In the genomic region with DNA sequence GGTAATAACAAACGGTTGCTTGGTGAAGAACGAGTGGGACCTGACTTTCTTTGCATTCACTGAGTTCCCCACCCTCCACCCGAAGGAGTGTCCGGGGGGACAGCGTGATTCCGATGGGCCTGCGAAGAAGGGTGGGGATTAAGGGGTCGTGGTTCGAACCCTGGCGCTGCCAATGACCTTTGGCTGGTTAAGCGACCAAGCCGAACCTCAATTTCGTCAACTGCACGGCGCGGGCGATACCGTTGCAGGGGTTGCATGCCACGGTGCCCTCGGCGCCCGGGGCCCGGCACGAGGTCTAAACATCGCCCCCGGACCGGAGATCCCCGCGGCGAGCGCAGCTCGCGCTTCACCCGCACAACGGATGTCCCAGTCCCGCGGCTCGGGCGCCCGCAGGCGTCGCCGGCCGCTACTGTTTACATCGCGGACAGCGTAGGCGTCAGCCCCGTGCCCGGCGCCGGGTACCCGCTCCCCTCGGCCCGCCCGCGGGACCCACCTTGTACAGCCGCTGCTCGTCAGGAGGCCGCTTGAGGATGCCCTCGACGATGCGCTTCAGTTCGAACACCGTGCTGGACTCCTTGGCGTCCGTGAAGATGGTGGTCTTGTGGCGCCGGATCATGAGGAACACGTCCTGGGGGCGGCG, we compare ENCODE assay signal across 8 cellular contexts. TPM values are rescaled to one million over a fixed set of nuclear protein-coding genes. Genes with fewer than 3 reads are reported as not detected.
DNase-seq lines count a peak whose midpoint lies in the region; ATAC-seq and TF ChIP-seq lines count a peak whose summit lies in the region.

No MANE protein-coding gene starts in this region.

- H2BK120ac ChIP-seq in H9 (ENCODE audit: low read depth, low read length, poor library complexity, severe bottlenecking): no peak overlapping the region

- H3K79me2 ChIP-seq in H9 (ENCODE audit: insufficient read depth, low read length) (peaks cover 9% of the 10 kb centered on the region; the same call in 1 of the 2 replicates), OCI-LY3 (ENCODE audit: low read length) (peaks cover 50% of the 10 kb centered on the region)

- no peak overlapping the region for H3K4ac ChIP-seq in H9 (ENCODE audit: low read depth, low read length)

- ATAC-seq in GM18505 (IDR thresholded peaks at IDR 0.05; ENCODE audit: unreplicated experiment) (peak; percentile 37), lower lobe of right lung (peak; percentile 1)

- H4K5ac ChIP-seq in H9 (ENCODE audit: insufficient read length, low read depth, low read length): no peak overlapping the region

- no peak overlapping the region for H2BK15ac ChIP-seq in H9 (ENCODE audit: low read depth, low read length)

- H3K36me3 ChIP-seq in OCI-LY3 (replicated peaks; ENCODE audit: low read depth, low read length): peaks cover 12% of the 10 kb centered on the region
- H3K36me3 ChIP-seq in lower lobe of right lung: peaks cover 34% of the 10 kb centered on the region

- intact Hi-C loops in lower lobe of right lung (cut with DNase I): no loop called here

- peak overlapping the region; percentile 77 for H3K9ac ChIP-seq in H9 (ENCODE audit: extremely low read depth, insufficient read length, low read length)
- H3K9ac ChIP-seq in OCI-LY3 (ENCODE audit: low read length): peak overlapping the region; percentile 88

- H2BK12ac ChIP-seq in H9 (ENCODE audit: insufficient read length, low read depth, low read length): no peak overlapping the region

- H3K4me2 ChIP-seq in H9 (ENCODE audit: insufficient read depth, insufficient read length, low read length) (peak overlapping the region; percentile 98), OCI-LY3 (ENCODE audit: low read length) (peak overlapping the region; percentile 87)

- H2BK5ac ChIP-seq in H9 (ENCODE audit: insufficient read length, low read length): no peak overlapping the region

- peaks cover 4% of the 10 kb centered on the region for H3K27me3 Mint-ChIP-seq in H9 (ENCODE audit: low read depth)

- no peak for TF ChIP-seq POLR2A in GM18505 (IDR thresholded peaks at IDR 0.05; ENCODE audit: borderline replicate concordance, extremely low read depth, insufficient read depth, insufficient read length)

- no peak overlapping the region for H2BK20ac ChIP-seq in H9 (ENCODE audit: low read depth, low read length, poor library complexity, severe bottlenecking)

- no peak overlapping the region for H4K8ac ChIP-seq in H9 (replicated peaks; ENCODE audit: insufficient read length, low read depth, low read length)

- peaks cover 0 to 3% of the 10 kb centered on the region in 2 experiments; a peak in 2 of 5 replicates for H3K9me3 Mint-ChIP-seq in H9

- peaks cover 11 to 51% (median 40%) of the 10 kb centered on the region in 3 experiments for H3K36me3 Mint-ChIP-seq in H9 (ENCODE audit: insufficient read depth in 1 of 3, low read depth in 3 of 3)

- no peak overlapping the region for H2AK5ac ChIP-seq in H9 (ENCODE audit: insufficient read length, low read length)

- H3K27ac Mint-ChIP-seq in H9: peak overlapping the region; percentile 94 to 97 (median 97)

- H3K18ac ChIP-seq in H9 (ENCODE audit: insufficient read length, low read depth, low read length): peak overlapping the region; percentile 49

- WGBS in H9 (ENCODE audit: extremely low coverage, insufficient read length, low lambda C conversion rate): no CpG with 5 or more reads among the region's 72 CpGs

- peak overlapping the region; percentile 84 for H3K14ac ChIP-seq in H9 (ENCODE audit: insufficient read depth, low read length)

- DNase-seq in H9 (no peak), cardiac fibroblast (ENCODE audit: low read depth in 2 of 2) (no peak), lower lobe of right lung (peak; percentile 67), NCI-H446 (lab: John Stamatoyannopoulos, UW) (no peak), NCI-H524 (lab: John Stamatoyannopoulos, UW) (no peak)

- peaks cover 26 to 32% of the 10 kb centered on the region in 2 experiments for H3K4me1 Mint-ChIP-seq in H9

- TF ChIP-seq CTCF in H9 (conservative IDR thresholded peaks at IDR 0.05) (no peak), OCI-LY3 (IDR thresholded peaks at IDR 0.05; ENCODE audit: low read depth, low read length) (no peak), cardiac fibroblast (IDR thresholded peaks at IDR 0.05; ENCODE audit: low read depth, low read length) (no peak), lower lobe of right lung (IDR thresholded peaks at IDR 0.05) (no peak)

- H3K27ac ChIP-seq in H9 (ENCODE audit: insufficient read length, low read depth, low read length): no peak overlapping the region
- peak overlapping the region; percentile 31 for H3K27ac ChIP-seq in OCI-LY3 (ENCODE audit: low read length)
- H3K27ac ChIP-seq in lower lobe of right lung: peak overlapping the region; percentile 82
- peak overlapping the region; percentile 27 for H3K27ac ChIP-seq in temporal lobe (ENCODE audit: low read depth, low read length)

- H3K4me1 ChIP-seq in H9 (ENCODE audit: insufficient read depth, low read length) (no peaks in the 10 kb centered on the region), OCI-LY3 (ENCODE audit: low read length) (peaks cover 18% of the 10 kb centered on the region; the same call in 1 of the 2 replicates), lower lobe of right lung (peaks cover 31% of the 10 kb centered on the region)

- H4K91ac ChIP-seq in H9 (ENCODE audit: insufficient read length, low read depth, low read length): no peak overlapping the region

- H3K56ac ChIP-seq in H9 (ENCODE audit: insufficient read length, low read depth, low read length): no peak overlapping the region

- H3K4me3 ChIP-seq in OCI-LY3 (ENCODE audit: low read length) (peak overlapping the region; percentile 97), cardiac fibroblast (replicated peaks in 1 of 2; ENCODE audit: low read depth in 2 of 2, low read length in 2 of 2) (peak overlapping the region; percentile 88 to 95), lower lobe of right lung (peak overlapping the region; percentile 88)

- H3K9me3 ChIP-seq in H9 (ENCODE audit: control insufficient read depth, low read depth, low read length) (no peaks in the 10 kb centered on the region), OCI-LY3 (ENCODE audit: insufficient read depth, low read length) (no peaks in the 10 kb centered on the region), lower lobe of right lung (no peaks in the 10 kb centered on the region)

- H3K79me1 ChIP-seq in H9 (ENCODE audit: insufficient read depth, low read depth, low read length, poor library complexity, severe bottlenecking): peaks cover 6% of the 10 kb centered on the region

- H3K23ac ChIP-seq in H9 (ENCODE audit: insufficient read length, low read depth, low read length): no peak overlapping the region

- H3T11ph ChIP-seq in H9 (ENCODE audit: low read length): no peak overlapping the region

- H4K20me1 ChIP-seq in H9 (ENCODE audit: control insufficient read depth, insufficient read depth, insufficient read length) (no peaks in the 10 kb centered on the region), OCI-LY3 (ENCODE audit: insufficient read depth, low read length) (peaks cover 10% of the 10 kb centered on the region)

- H3K4me3 Mint-ChIP-seq in H9: peak overlapping the region; percentile 96 to 99

- H3K23me2 ChIP-seq in H9 (ENCODE audit: insufficient read length, low read depth, low read length, poor library complexity, severe bottlenecking): peaks cover 14% of the 10 kb centered on the region

- H2AFZ ChIP-seq in H9 (ENCODE audit: low read length): no peak overlapping the region
- H2AFZ ChIP-seq in OCI-LY3 (ENCODE audit: low read depth, low read length): peak overlapping the region; percentile 55; the same call in 1 of the 2 replicates

- H3K27me3 ChIP-seq in H9 (ENCODE audit: insufficient read depth, low read length) (no peaks in the 10 kb centered on the region), OCI-LY3 (ENCODE audit: low read depth, low read length) (no peaks in the 10 kb centered on the region), lower lobe of right lung (ENCODE audit: low read depth) (no peaks in the 10 kb centered on the region)

RNA-seq across cellular contexts. Expression of a gene that starts 0.5 kb away (rescaled TPM):
- total RNA-seq in H9 (2021) (319 and 331 TPM in 2 replicates), lower lobe of right lung (196 TPM), temporal lobe (70.8 TPM)

RNA-seq across cellular contexts. Expression of a gene that starts 10.7 kb away (rescaled TPM):
- not detected in 2 replicates for total RNA-seq in H9 (2021)
- total RNA-seq in lower lobe of right lung: not detected
- 0.25 TPM for total RNA-seq in temporal lobe

RNA-seq across cellular contexts. Expression of a gene that starts 21.6 kb away (rescaled TPM):
- total RNA-seq in H9 (2021): not detected in 2 replicates
- total RNA-seq in lower lobe of right lung: not detected
- not detected for total RNA-seq in temporal lobe

RNA-seq across cellular contexts. Expression of a gene that starts 24.2 kb away (rescaled TPM):
- total RNA-seq in H9 (2021) (667 and 694 TPM in 2 replicates), lower lobe of right lung (659 TPM), temporal lobe (81.6 TPM)

RNA-seq across cellular contexts. Expression of a gene that starts 40.4 kb away (rescaled TPM):
- not detected in 2 replicates for total RNA-seq in H9 (2021)
- 26.5 TPM for total RNA-seq in lower lobe of right lung
- total RNA-seq in temporal lobe: not detected
